In the genomic region with DNA sequence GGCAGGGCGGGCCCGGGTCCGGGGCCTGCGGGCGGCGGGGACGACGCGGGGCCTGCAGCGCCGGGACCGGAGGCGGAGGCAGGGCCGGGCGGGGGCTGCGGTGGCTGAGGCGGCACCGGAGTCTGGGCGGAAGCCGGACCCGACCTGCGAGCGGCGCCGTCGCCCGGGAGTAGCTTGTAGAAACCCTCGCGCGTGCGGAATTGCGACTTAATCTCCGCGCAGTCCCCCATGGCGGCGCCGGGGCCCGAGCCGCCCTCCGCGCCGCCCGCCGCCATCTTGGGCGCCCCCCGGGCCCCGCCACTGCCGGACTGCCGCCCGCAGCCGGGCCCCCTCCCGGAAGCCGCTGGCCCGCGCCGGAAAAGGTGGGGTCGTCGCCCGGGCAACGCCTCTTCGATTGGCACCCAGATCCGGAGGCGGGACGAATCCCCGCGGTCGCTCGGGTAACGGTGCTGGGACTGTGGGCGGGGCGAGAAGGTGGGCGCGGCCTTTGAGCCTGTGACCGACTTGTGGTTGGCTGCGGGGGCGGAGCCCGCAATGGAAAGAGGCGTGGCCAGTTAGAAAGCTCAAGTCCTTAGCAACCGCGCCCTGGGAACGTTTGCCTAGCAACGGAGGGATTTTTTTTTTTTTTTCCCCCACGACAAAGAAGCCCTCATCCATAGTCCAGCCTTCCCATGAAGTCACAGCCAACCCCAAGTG, we compare ENCODE assay signal across 8 cellular contexts. TPM values are rescaled to one million over a fixed set of nuclear protein-coding genes. Genes with fewer than 3 reads are reported as not detected.
A peak's percentile ranks its signal among the peaks of the same experiment; 100 is the strongest.
DNase-seq lines count a peak whose midpoint lies in the region; ATAC-seq and TF ChIP-seq lines count a peak whose summit lies in the region.

A gene with protein sequence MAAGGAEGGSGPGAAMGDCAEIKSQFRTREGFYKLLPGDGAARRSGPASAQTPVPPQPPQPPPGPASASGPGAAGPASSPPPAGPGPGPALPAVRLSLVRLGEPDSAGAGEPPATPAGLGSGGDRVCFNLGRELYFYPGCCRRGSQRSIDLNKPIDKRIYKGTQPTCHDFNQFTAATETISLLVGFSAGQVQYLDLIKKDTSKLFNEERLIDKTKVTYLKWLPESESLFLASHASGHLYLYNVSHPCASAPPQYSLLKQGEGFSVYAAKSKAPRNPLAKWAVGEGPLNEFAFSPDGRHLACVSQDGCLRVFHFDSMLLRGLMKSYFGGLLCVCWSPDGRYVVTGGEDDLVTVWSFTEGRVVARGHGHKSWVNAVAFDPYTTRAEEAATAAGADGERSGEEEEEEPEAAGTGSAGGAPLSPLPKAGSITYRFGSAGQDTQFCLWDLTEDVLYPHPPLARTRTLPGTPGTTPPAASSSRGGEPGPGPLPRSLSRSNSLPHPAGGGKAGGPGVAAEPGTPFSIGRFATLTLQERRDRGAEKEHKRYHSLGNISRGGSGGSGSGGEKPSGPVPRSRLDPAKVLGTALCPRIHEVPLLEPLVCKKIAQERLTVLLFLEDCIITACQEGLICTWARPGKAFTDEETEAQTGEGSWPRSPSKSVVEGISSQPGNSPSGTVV (minus strand): TSS at position 364 of the 696 bp plus-strand sequence. CDS start 89 bp downstream, at position 275.

- peaks cover 31% of the 10 kb centered on the region for H3K4me1 Mint-ChIP-seq in type B pancreatic cell (ENCODE audit: unreplicated experiment)

- H3K4me1 ChIP-seq in adipocyte (ENCODE audit: control insufficient read depth, insufficient read depth, low read length) = peaks cover 11% of the 10 kb centered on the region

- peaks cover 16% of the 10 kb centered on the region for H3K36me3 Mint-ChIP-seq in type B pancreatic cell

- TF ChIP-seq POLR2A in GM10847 (IDR thresholded peaks at IDR 0.05; ENCODE audit: extremely low read depth, insufficient read length) = peak; percentile 59

- no peaks in the 10 kb centered on the region for H3K27me3 ChIP-seq in adipocyte (replicated peaks; ENCODE audit: control insufficient read depth, insufficient read depth, low read length)

- peaks cover 23% of the 10 kb centered on the region for H3K36me3 ChIP-seq in adipocyte (ENCODE audit: control insufficient read depth, insufficient read depth, low read length, severe bottlenecking)

- peak within 1 kb of the TSS; percentile 94 for H3K4me3 Mint-ChIP-seq in type B pancreatic cell

- H3K4me3 ChIP-seq in adipocyte (ENCODE audit: low read length) = peak within 1 kb of the TSS; percentile 93

- H3K9me3 ChIP-seq in adipocyte (ENCODE audit: control insufficient read depth, low read length) = no peaks in the 10 kb centered on the region

- no peak for TF ChIP-seq CTCF in type B pancreatic cell (conservative IDR thresholded peaks at IDR 0.05)

- peak within 1 kb of the TSS; percentile 87 for H3K27ac Mint-ChIP-seq in type B pancreatic cell

- intact Hi-C loops in cardiac septum (cut with DNase I) = no loop called here

- peak; percentile 98 to 100 (median 99) for DNase-seq in NCI-H1417 (lab: John Stamatoyannopoulos, UW)
- peak; percentile 99 for DNase-seq in T follicular helper cell (ENCODE audit: low read depth)
- peak; percentile 100 for DNase-seq in adipocyte (ENCODE audit: low read depth)
- DNase-seq in cardiac septum (ENCODE audit: low spot score) = peak; percentile 99
- DNase-seq in pons (ENCODE audit: low spot score) = peak; percentile 98
- DNase-seq in type B pancreatic cell (ENCODE audit: extremely low spot score, unreplicated experiment) = peak; percentile 100

- no peaks in the 10 kb centered on the region for H3K27me3 Mint-ChIP-seq in type B pancreatic cell

- H3K9ac ChIP-seq in adipocyte (ENCODE audit: low read length) = peak within 1 kb of the TSS; percentile 95

- ATAC-seq in HG02678 (IDR thresholded peaks at IDR 0.05; ENCODE audit: unreplicated experiment) = peak; percentile 96

- H3K9me3 Mint-ChIP-seq in type B pancreatic cell = no peaks in the 10 kb centered on the region

RNA-seq across cellular contexts. Expression of the gene that starts here (rescaled TPM):
- total RNA-seq in cardiac septum (120 TPM), type B pancreatic cell (ENCODE audit: low replicate concordance) (56.3 and 94.0 TPM in 2 replicates)

Comparison
In these comparisons a context has a peak if more than half of its experiments do, and no peak if none do; other contexts are left out.
1. Peak in every context shown above with its lines: DNase-seq, ATAC-seq and H3K4me3 ChIP-seq.